ENCODE assay signal across 11 cellular contexts in the genomic region with DNA sequence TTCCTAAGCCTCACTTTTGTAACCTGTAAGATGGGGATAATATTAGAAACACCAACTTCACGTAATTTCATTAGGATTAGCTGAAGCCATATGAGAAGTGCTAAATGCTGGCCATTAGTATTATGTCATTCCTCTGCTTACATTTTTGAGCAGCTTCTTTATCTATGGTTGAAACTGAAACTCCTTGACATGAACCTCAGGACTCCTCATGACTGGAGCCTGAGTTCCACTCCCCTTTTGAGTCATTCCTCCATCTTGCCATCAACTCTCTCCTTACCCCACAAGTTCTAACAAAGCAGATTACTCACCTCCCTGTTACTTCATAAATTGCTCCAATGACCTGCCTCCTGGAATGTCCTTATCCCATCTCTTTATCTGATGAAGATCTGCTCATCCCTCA.
DNase-seq lines count a peak whose midpoint lies in the region; ATAC-seq and TF ChIP-seq lines count a peak whose summit lies in the region.
"Had no signal": no experiment of that assay in that cellular context is flagged by ENCODE, and none has a peak within 500 bp of the region (broad histone marks: within the 10 kb centered on the region; RNA-seq: fewer than 3 reads in every experiment).

No MANE protein-coding gene starts in this region.

- ATAC-seq in activated naive CD4-positive, alpha-beta T cell treated with anti-CD3 and anti-CD28 coated beads, Interleukin-2, amount 50 U/mL, for 72 hours: peak; percentile 80 to 93
- ATAC-seq in HG02870 (IDR thresholded peaks at IDR 0.05; ENCODE audit: unreplicated experiment): peak; percentile 98
- no peak for ATAC-seq in PC-3
- ATAC-seq in natural killer cell treated with Interleukin-12 subunit alpha and Interleukin-12 subunit beta and Interleukin-15 and Interleukin-18, amount 100 ng/mL, for 72 hours: no peak

- no peaks in the 10 kb centered on the region for H3K9me3 ChIP-seq in PC-3 (ENCODE audit: low read length)

- no peaks in the 10 kb centered on the region for H3K27me3 Mint-ChIP-seq in activated naive CD4-positive, alpha-beta T cell treated with anti-CD3 and anti-CD28 coated beads, Interleukin-2, amount 10 ng/mL, durations not matched to agents 7 days and 5 days
- no peaks in the 10 kb centered on the region for H3K27me3 Mint-ChIP-seq in activated CD4-positive, alpha-beta memory T cell treated with anti-CD3 and anti-CD28 coated beads, Interleukin-2, amount 10 ng/mL, durations not matched to agents 7 days and 5 days
- no peaks in the 10 kb centered on the region for H3K27me3 Mint-ChIP-seq in natural killer cell treated with Interleukin-12 subunit alpha and Interleukin-12 subunit beta and Interleukin-15 and Interleukin-18, amount 100 ng/mL, for 72 hours
- H3K27me3 Mint-ChIP-seq: activated T-cell treated with anti-CD3 and anti-CD28 coated beads, Interleukin-2, amount 50 U/mL, for 24 hours had no signal

- H3K27ac Mint-ChIP-seq in activated naive CD4-positive, alpha-beta T cell treated with anti-CD3 and anti-CD28 coated beads, Interleukin-2, amount 50 U/mL, for 72 hours: no peak overlapping the region
- H3K27ac Mint-ChIP-seq in activated naive CD4-positive, alpha-beta T cell treated with anti-CD3 and anti-CD28 coated beads, Interleukin-2, amount 10 ng/mL, durations not matched to agents 7 days and 5 days: no peak overlapping the region
- H3K27ac Mint-ChIP-seq in activated CD4-positive, alpha-beta memory T cell treated with anti-CD3 and anti-CD28 coated beads, Interleukin-2, amount 10 ng/mL, durations not matched to agents 7 days and 5 days: no peak overlapping the region
- H3K27ac Mint-ChIP-seq in natural killer cell treated with Interleukin-12 subunit alpha and Interleukin-12 subunit beta and Interleukin-15 and Interleukin-18, amount 100 ng/mL, for 72 hours: no peak overlapping the region
- H3K27ac Mint-ChIP-seq: activated T-cell treated with anti-CD3 and anti-CD28 coated beads, Interleukin-2, amount 50 U/mL, for 24 hours; mesothelial cell of epicardium; T-helper 1 cell treated with Interleukin-12 subunit alpha and Interleukin-12 subunit beta and Interleukin-4 antibody, amounts not matched to agents 30 μg/mL and 1 μg/mL, for 36 hours had no signal

- H3K27me3 ChIP-seq in PC-3 (ENCODE audit: low read length): no peaks in the 10 kb centered on the region

- H3K9me3 Mint-ChIP-seq in activated naive CD4-positive, alpha-beta T cell treated with anti-CD3 and anti-CD28 coated beads, Interleukin-2, amount 50 U/mL, for 72 hours: peaks cover 7 to 31% of the 10 kb centered on the region in 2 donors
- peaks cover 7% of the 10 kb centered on the region for H3K9me3 Mint-ChIP-seq in activated naive CD4-positive, alpha-beta T cell treated with anti-CD3 and anti-CD28 coated beads, Interleukin-2, amount 10 ng/mL, durations not matched to agents 7 days and 5 days
- peaks cover 15% of the 10 kb centered on the region for H3K9me3 Mint-ChIP-seq in activated CD4-positive, alpha-beta memory T cell treated with anti-CD3 and anti-CD28 coated beads, Interleukin-2, amount 10 ng/mL, durations not matched to agents 7 days and 5 days
- H3K9me3 Mint-ChIP-seq in natural killer cell treated with Interleukin-12 subunit alpha and Interleukin-12 subunit beta and Interleukin-15 and Interleukin-18, amount 100 ng/mL, for 72 hours: peaks cover 18% of the 10 kb centered on the region

- H3K4me3 Mint-ChIP-seq in activated naive CD4-positive, alpha-beta T cell treated with anti-CD3 and anti-CD28 coated beads, Interleukin-2, amount 10 ng/mL, durations not matched to agents 7 days and 5 days: no peak overlapping the region
- no peak overlapping the region for H3K4me3 Mint-ChIP-seq in activated CD4-positive, alpha-beta memory T cell treated with anti-CD3 and anti-CD28 coated beads, Interleukin-2, amount 10 ng/mL, durations not matched to agents 7 days and 5 days
- no peak overlapping the region for H3K4me3 Mint-ChIP-seq in natural killer cell treated with Interleukin-12 subunit alpha and Interleukin-12 subunit beta and Interleukin-15 and Interleukin-18, amount 100 ng/mL, for 72 hours
- H3K4me3 Mint-ChIP-seq: activated T-cell treated with anti-CD3 and anti-CD28 coated beads, Interleukin-2, amount 50 U/mL, for 24 hours; mesothelial cell of epicardium; T-helper 1 cell treated with Interleukin-12 subunit alpha and Interleukin-12 subunit beta and Interleukin-4 antibody, amounts not matched to agents 30 μg/mL and 1 μg/mL, for 36 hours had no signal

- no peak for DNase-seq in activated naive CD4-positive, alpha-beta T cell treated with anti-CD3 and anti-CD28 coated beads, Interleukin-2, amount 50 U/mL, for 72 hours (ENCODE audit: low spot score in 2 of 2)
- DNase-seq in activated naive CD4-positive, alpha-beta T cell treated with anti-CD3 and anti-CD28 coated beads, Interleukin-2, amount 10 ng/mL, durations not matched to agents 7 days and 5 days: no peak
- DNase-seq in PC-3 (peak; percentile 10), stromal cell of bone marrow (ENCODE audit: low read depth) (peak; percentile 13), cortex of kidney (lab: John Stamatoyannopoulos, UW) (no peak)
- no peak for DNase-seq in activated CD4-positive, alpha-beta memory T cell treated with anti-CD3 and anti-CD28 coated beads, Interleukin-2, amount 10 ng/mL, durations not matched to agents 7 days and 5 days
- no peak for DNase-seq in natural killer cell treated with Interleukin-12 subunit alpha and Interleukin-12 subunit beta and Interleukin-15 and Interleukin-18, amount 100 ng/mL, for 72 hours (ENCODE audit: low spot score)
- DNase-seq: activated T-cell treated with anti-CD3 and anti-CD28 coated beads, Interleukin-2, amount 50 U/mL, for 24 hours had no signal

- CTCF ChIA-PET in activated naive CD4-positive, alpha-beta T cell treated with anti-CD3 and anti-CD28 coated beads, Interleukin-2, amount 10 ng/mL, durations not matched to agents 7 days and 5 days (lab: Charles Lee): no interaction called here
- CTCF ChIA-PET in PC-3 (lab: Charles Lee): no interaction called here
- CTCF ChIA-PET in activated CD4-positive, alpha-beta memory T cell treated with anti-CD3 and anti-CD28 coated beads, Interleukin-2, amount 10 ng/mL, durations not matched to agents 7 days and 5 days (lab: Charles Lee): no interaction called here

- BruUV-seq in PC-3 (replicated peaks; lab: Mats Ljungman, UMichigan): no TSS peak

- no peak overlapping the region for H3K9ac ChIP-seq in PC-3 (ENCODE audit: low read length)

- no peak overlapping the region for H3K4me2 ChIP-seq in PC-3 (ENCODE audit: low read length)

- H3K36me3 ChIP-seq in PC-3 (ENCODE audit: low read depth, low read length): no peaks in the 10 kb centered on the region

- H3K27ac ChIP-seq in PC-3 (ENCODE audit: low read length): no peak overlapping the region

- no peak for TF ChIP-seq CTCF in PC-3 (conservative IDR thresholded peaks at IDR 0.05; ENCODE audit: low read depth, low read length)

- intact Hi-C loops in PC-3 (cut with micrococcal nuclease): no loop called here

- no peak overlapping the region for H2AFZ ChIP-seq in PC-3 (ENCODE audit: low read length)

- H3F3A ChIP-seq in PC-3 (ENCODE audit: low read length, unreplicated experiment): no peaks in the 10 kb centered on the region

- no peaks in the 10 kb centered on the region for H3K4me1 ChIP-seq in PC-3 (ENCODE audit: insufficient read depth, low read length)

- no peaks in the 10 kb centered on the region for H3K9me2 ChIP-seq in PC-3 (replicated peaks; ENCODE audit: low read length)

- H3K79me2 ChIP-seq in PC-3 (ENCODE audit: low read length): no peaks in the 10 kb centered on the region

- peaks cover 0 to 5% of the 10 kb centered on the region in 2 donors for H3K36me3 Mint-ChIP-seq in activated naive CD4-positive, alpha-beta T cell treated with anti-CD3 and anti-CD28 coated beads, Interleukin-2, amount 50 U/mL, for 72 hours
- no peaks in the 10 kb centered on the region for H3K36me3 Mint-ChIP-seq in activated naive CD4-positive, alpha-beta T cell treated with anti-CD3 and anti-CD28 coated beads, Interleukin-2, amount 10 ng/mL, durations not matched to agents 7 days and 5 days
- no peaks in the 10 kb centered on the region for H3K36me3 Mint-ChIP-seq in activated CD4-positive, alpha-beta memory T cell treated with anti-CD3 and anti-CD28 coated beads, Interleukin-2, amount 10 ng/mL, durations not matched to agents 7 days and 5 days (ENCODE audit: low read depth)
- H3K36me3 Mint-ChIP-seq in natural killer cell treated with Interleukin-12 subunit alpha and Interleukin-12 subunit beta and Interleukin-15 and Interleukin-18, amount 100 ng/mL, for 72 hours: no peaks in the 10 kb centered on the region
- H3K36me3 Mint-ChIP-seq: mesothelial cell of epicardium had no signal

- H3K4me3 ChIP-seq in PC-3 (ENCODE audit: low read length): no peak overlapping the region

- H4K20me1 ChIP-seq in PC-3 (ENCODE audit: low read length): no peaks in the 10 kb centered on the region

- H3K4me1 Mint-ChIP-seq in activated naive CD4-positive, alpha-beta T cell treated with anti-CD3 and anti-CD28 coated beads, Interleukin-2, amount 10 ng/mL, durations not matched to agents 7 days and 5 days: no peaks in the 10 kb centered on the region
- no peaks in the 10 kb centered on the region for H3K4me1 Mint-ChIP-seq in activated CD4-positive, alpha-beta memory T cell treated with anti-CD3 and anti-CD28 coated beads, Interleukin-2, amount 10 ng/mL, durations not matched to agents 7 days and 5 days
- H3K4me1 Mint-ChIP-seq in natural killer cell treated with Interleukin-12 subunit alpha and Interleukin-12 subunit beta and Interleukin-15 and Interleukin-18, amount 100 ng/mL, for 72 hours (ENCODE audit: low read depth in 2 of 2): no peaks in the 10 kb centered on the region
- H3K4me1 Mint-ChIP-seq: mesothelial cell of epicardium had no signal

- POLR2A ChIA-PET in PC-3 (lab: Charles Lee; ENCODE audit: unreplicated experiment): no interaction called here
- POLR2A ChIA-PET in activated CD4-positive, alpha-beta memory T cell treated with anti-CD3 and anti-CD28 coated beads, Interleukin-2, amount 10 ng/mL, durations not matched to agents 7 days and 5 days (lab: Charles Lee): no interaction called here

Comparison
In these comparisons a context has a peak if more than half of its experiments do, and no peak if none do; other contexts are left out.
1. ATAC-seq: peak in activated naive CD4-positive, alpha-beta T cell treated with anti-CD3 and anti-CD28 coated beads, Interleukin-2, amount 50 U/mL, for 72 hours (2 of 2) and HG02870 (single experiment); none in PC-3 (single experiment) and natural killer cell treated with Interleukin-12 subunit alpha and Interleukin-12 subunit beta and Interleukin-15 and Interleukin-18, amount 100 ng/mL, for 72 hours (0 of 2).
2. DNase-seq: peak in PC-3 (single experiment) and stromal cell of bone marrow (single experiment); none in activated naive CD4-positive, alpha-beta T cell treated with anti-CD3 and anti-CD28 coated beads, Interleukin-2, amount 50 U/mL, for 72 hours (0 of 2), activated naive CD4-positive, alpha-beta T cell treated with anti-CD3 and anti-CD28 coated beads, Interleukin-2, amount 10 ng/mL, durations not matched to agents 7 days and 5 days (single experiment), activated CD4-positive, alpha-beta memory T cell treated with anti-CD3 and anti-CD28 coated beads, Interleukin-2, amount 10 ng/mL, durations not matched to agents 7 days and 5 days (single experiment), natural killer cell treated with Interleukin-12 subunit alpha and Interleukin-12 subunit beta and Interleukin-15 and Interleukin-18, amount 100 ng/mL, for 72 hours (single experiment) and cortex of kidney (single experiment).